ENCODE assay signal across 1 cellular context in the genomic region with DNA sequence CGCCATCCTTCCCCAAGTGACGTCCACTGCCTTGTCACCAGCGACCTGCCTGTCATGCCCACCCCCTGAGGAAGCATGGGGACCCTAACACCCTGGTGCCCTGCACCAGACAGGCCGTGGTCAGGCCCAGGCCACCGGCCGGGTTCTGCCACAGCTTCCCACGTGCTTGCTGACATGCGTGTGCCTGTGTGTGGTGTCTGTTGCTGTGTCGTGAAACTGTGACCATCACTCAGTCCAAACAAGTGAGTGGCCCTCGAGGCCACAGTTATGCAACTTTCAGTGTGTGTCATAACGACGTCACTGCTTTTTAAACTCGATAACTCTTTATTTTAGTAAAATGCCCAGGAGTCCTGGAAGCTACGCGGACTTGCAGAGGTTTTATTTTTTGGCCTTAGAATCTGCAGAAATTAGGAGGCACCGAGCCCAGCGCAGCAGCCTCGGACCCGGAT.
TF ChIP-seq lines count a peak whose summit lies in the region.

No MANE protein-coding gene starts in this region.

TF ChIP-seq in HEK293, 187 proteins besides CTCF, POLR2A, EP300 and RAD21 (continued from another document):
- TF ChIP-seq, protein P1, sequence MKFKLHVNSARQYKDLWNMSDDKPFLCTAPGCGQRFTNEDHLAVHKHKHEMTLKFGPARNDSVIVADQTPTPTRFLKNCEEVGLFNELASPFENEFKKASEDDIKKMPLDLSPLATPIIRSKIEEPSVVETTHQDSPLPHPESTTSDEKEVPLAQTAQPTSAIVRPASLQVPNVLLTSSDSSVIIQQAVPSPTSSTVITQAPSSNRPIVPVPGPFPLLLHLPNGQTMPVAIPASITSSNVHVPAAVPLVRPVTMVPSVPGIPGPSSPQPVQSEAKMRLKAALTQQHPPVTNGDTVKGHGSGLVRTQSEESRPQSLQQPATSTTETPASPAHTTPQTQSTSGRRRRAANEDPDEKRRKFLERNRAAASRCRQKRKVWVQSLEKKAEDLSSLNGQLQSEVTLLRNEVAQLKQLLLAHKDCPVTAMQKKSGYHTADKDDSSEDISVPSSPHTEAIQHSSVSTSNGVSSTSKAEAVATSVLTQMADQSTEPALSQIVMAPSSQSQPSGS (tag by site-specific recombination; IDR thresholded peaks at IDR 0.05; ENCODE audit: low read depth) = peak; percentile 47
